In genomic region chr2:197308635-197309368, GRCh38 we compare ENCODE assay signal across 9 cellular contexts. TPM values are rescaled to one million over a fixed set of nuclear protein-coding genes. Genes with fewer than 3 reads are reported as not detected.
DNase-seq lines count a peak whose midpoint lies in the region; ATAC-seq and TF ChIP-seq lines count a peak whose summit lies in the region.
"Had no signal": no experiment of that assay in that cellular context is flagged by ENCODE, and none has a peak within 500 bp of the region (broad histone marks: within the 10 kb centered on the region; RNA-seq: fewer than 3 reads in every experiment).

No MANE protein-coding gene starts in this region.

- no peak overlapping the region for H3K4me2 ChIP-seq in neural progenitor cell
- no peak overlapping the region for H3K4me2 ChIP-seq in neuronal stem cell (ENCODE audit: insufficient read depth, low read length, poor library complexity, severe bottlenecking)

- H3K36me3 Mint-ChIP-seq in CD8-positive, alpha-beta memory T cell, result peaks cover 0 to 19% (median 2%) of the 10 kb centered on the region in 3 donors
- H3K36me3 Mint-ChIP-seq in IgD-negative memory B cell (peaks cover 4% of the 10 kb centered on the region), neural progenitor cell (no peaks in the 10 kb centered on the region)

- ATAC-seq in GM18867 (IDR thresholded peaks at IDR 0.05; ENCODE audit: unreplicated experiment), result no peak

- H3K18ac ChIP-seq in neuronal stem cell (ENCODE audit: low read length), result no peak overlapping the region

- no peak overlapping the region for H4K8ac ChIP-seq in neuronal stem cell (ENCODE audit: low read depth, low read length)

- CTCF ChIA-PET in CD8-positive, alpha-beta memory T cell (lab: Charles Lee), result interaction anchor here (0.6 to 6.4 kb wide), 25 partner anchors 8 to 195 kb away, joined by 3 to 80 read pairs (median 5); no protein-coding TSS in a partner anchor

- H3K79me2 ChIP-seq in neural progenitor cell (ENCODE audit: low read depth), result no peaks in the 10 kb centered on the region

- H3K27ac ChIP-seq in CD8-positive, alpha-beta memory T cell (ENCODE audit: low read depth, low read length), result peak overlapping the region; percentile 79
- H3K27ac ChIP-seq in neural progenitor cell (no peak overlapping the region), neuronal stem cell (replicated peaks; ENCODE audit: low read length) (no peak overlapping the region)

- no peaks in the 10 kb centered on the region for H4K20me1 ChIP-seq in neural progenitor cell (ENCODE audit: low read depth)

- no peaks in the 10 kb centered on the region for H3K9me3 ChIP-seq in CD8-positive, alpha-beta memory T cell (ENCODE audit: low read length)
- H3K9me3 ChIP-seq in neural progenitor cell (ENCODE audit: low read depth) (no peaks in the 10 kb centered on the region), neuronal stem cell (replicated peaks in 1 of 2; ENCODE audit: control insufficient read depth in 2 of 2, insufficient read depth in 1 of 2, low read depth in 1 of 2, low read length in 2 of 2) (no peaks in the 10 kb centered on the region)
- H3K9me3 ChIP-seq: prostate gland had no signal

- peaks cover 58 to 77% (median 71%) of the 10 kb centered on the region in 3 donors for H3K4me1 Mint-ChIP-seq in CD8-positive, alpha-beta memory T cell
- peaks cover 30 to 44% (median 38%) of the 10 kb centered on the region in 3 donors for H3K4me1 Mint-ChIP-seq in IgD-negative memory B cell
- peaks cover 5% of the 10 kb centered on the region for H3K4me1 Mint-ChIP-seq in neural progenitor cell

- H3K4ac ChIP-seq in neuronal stem cell (ENCODE audit: low read length), result no peak overlapping the region

- no peaks in the 10 kb centered on the region for H3K9me3 Mint-ChIP-seq in CD8-positive, alpha-beta memory T cell
- H3K9me3 Mint-ChIP-seq in IgD-negative memory B cell (no peaks in the 10 kb centered on the region), neural progenitor cell (no peaks in the 10 kb centered on the region)

- no peak overlapping the region for H2AK5ac ChIP-seq in neuronal stem cell (ENCODE audit: low read depth, low read length)

- H3K4me3 ChIP-seq in CD8-positive, alpha-beta memory T cell (ENCODE audit: low read length), result peak overlapping the region; percentile 85
- H3K4me3 ChIP-seq in astrocyte of the cerebellum (ENCODE audit: low read depth, low read length), result peak overlapping the region; percentile 72
- H3K4me3 ChIP-seq in neural progenitor cell, result no peak overlapping the region
- H3K4me3 ChIP-seq in neuronal stem cell (ENCODE audit: low read length in 2 of 2), result no peak overlapping the region

- no peak overlapping the region for H4K91ac ChIP-seq in neuronal stem cell (ENCODE audit: low read depth, low read length, poor library complexity)

- in situ Hi-C loops in astrocyte of the cerebellum (cut with HindIII; ENCODE audit: low sequenced_read_pairs), result no loop called here

- H2BK120ac ChIP-seq in neuronal stem cell (ENCODE audit: low read depth, low read length), result no peak overlapping the region

- peak overlapping the region; percentile 95 to 99 (median 96) for H3K27ac Mint-ChIP-seq in CD8-positive, alpha-beta memory T cell
- H3K27ac Mint-ChIP-seq in IgD-negative memory B cell, result peak overlapping the region; percentile 91 to 97 (median 95)
- no peak overlapping the region for H3K27ac Mint-ChIP-seq in neural progenitor cell

- H2BK5ac ChIP-seq in neuronal stem cell (ENCODE audit: low read length), result no peak overlapping the region

- no peak overlapping the region for H2BK15ac ChIP-seq in neuronal stem cell (ENCODE audit: low read length)

- H3K4me1 ChIP-seq in CD8-positive, alpha-beta memory T cell (ENCODE audit: insufficient read depth, low read length), result peaks cover 56% of the 10 kb centered on the region
- H3K4me1 ChIP-seq in neural progenitor cell (peaks cover 6% of the 10 kb centered on the region), neuronal stem cell (ENCODE audit: control insufficient read depth in 2 of 2, insufficient read depth in 1 of 2, low read depth in 1 of 2, low read length in 2 of 2) (peaks cover 0 to 3% of the 10 kb centered on the region in 2 donors)
- H3K4me1 ChIP-seq: prostate gland had no signal

- no peaks in the 10 kb centered on the region for H3K79me1 ChIP-seq in neuronal stem cell (ENCODE audit: low read depth, low read length)

- no peak overlapping the region for H3K23ac ChIP-seq in neuronal stem cell (ENCODE audit: low read depth, low read length, poor library complexity)

- POLR2A ChIA-PET in CD8-positive, alpha-beta memory T cell (lab: Charles Lee), result interaction anchor here (0.6 to 4.8 kb wide), 20 partner anchors 8 to 112 kb away, joined by 3 to 68 read pairs (median 5); no protein-coding TSS in a partner anchor

- TF ChIP-seq CTCF in astrocyte of the cerebellum (IDR thresholded peaks at IDR 0.05; ENCODE audit: low read depth, low read length, missing control alignments) (no peak), neural progenitor cell (IDR thresholded peaks at IDR 0.05) (no peak)

- peak overlapping the region; percentile 84 to 98 (median 96) for H3K4me3 Mint-ChIP-seq in CD8-positive, alpha-beta memory T cell
- H3K4me3 Mint-ChIP-seq in IgD-negative memory B cell (peak overlapping the region; percentile 89 to 99 (median 98)), neural progenitor cell (peak overlapping the region; percentile 94)

- DNase-seq in CD8-positive, alpha-beta memory T cell, result no peak
- DNase-seq in astrocyte of the cerebellum (ENCODE audit: low read depth), result no peak
- DNase-seq in neural progenitor cell (ENCODE audit: low spot score), result no peak
- DNase-seq in COR-L47 (lab: John Stamatoyannopoulos, UW), result no peak
- DNase-seq in amniotic stem cell (lab: John Stamatoyannopoulos, UW), result no peak
- no peak for DNase-seq in neuronal stem cell (ENCODE audit: low spot score)

- no peaks in the 10 kb centered on the region for H3K36me3 ChIP-seq in CD8-positive, alpha-beta memory T cell (ENCODE audit: insufficient read depth, low read length)
- H3K36me3 ChIP-seq in neural progenitor cell (no peaks in the 10 kb centered on the region), neuronal stem cell (replicated peaks in 1 of 2; ENCODE audit: control insufficient read depth in 2 of 2, insufficient read depth in 2 of 2, low read length in 2 of 2) (no peaks in the 10 kb centered on the region)
- H3K36me3 ChIP-seq: prostate gland had no signal

- H2AFZ ChIP-seq in neural progenitor cell (replicated peaks) (no peak overlapping the region), neuronal stem cell (ENCODE audit: low read length) (no peak overlapping the region)

- H3K9ac ChIP-seq in neural progenitor cell (no peak overlapping the region), neuronal stem cell (ENCODE audit: low read depth, low read length, poor library complexity) (no peak overlapping the region)

- no CpG with 5 or more reads among the region's 3 CpGs for WGBS in neuronal stem cell (ENCODE audit: extremely low coverage in 2 of 2, insufficient read length in 2 of 2, insufficient replicate concordance in 1 of 2), 2 donors

- peaks cover 20% of the 10 kb centered on the region for H3F3A ChIP-seq in neural progenitor cell (ENCODE audit: low read depth)

- no peaks in the 10 kb centered on the region for H3K27me3 ChIP-seq in CD8-positive, alpha-beta memory T cell (ENCODE audit: insufficient read depth, low read length, poor library complexity, severe bottlenecking)
- peaks cover 57% of the 10 kb centered on the region for H3K27me3 ChIP-seq in neural progenitor cell
- H3K27me3 ChIP-seq in neuronal stem cell (ENCODE audit: control insufficient read depth in 3 of 3, insufficient read depth in 3 of 3, low read depth in 1 of 3, low read length in 3 of 3), result peaks cover 0 to 70% (median 16%) of the 10 kb centered on the region in 3 experiments

- no peak overlapping the region for H2BK12ac ChIP-seq in neuronal stem cell (ENCODE audit: low read length)

- H3K14ac ChIP-seq in neuronal stem cell (ENCODE audit: low read length), result no peak overlapping the region

- H3K27me3 Mint-ChIP-seq in CD8-positive, alpha-beta memory T cell, result no peaks in the 10 kb centered on the region
- H3K27me3 Mint-ChIP-seq in IgD-negative memory B cell (no peaks in the 10 kb centered on the region), neural progenitor cell (ENCODE audit: insufficient read depth, low read depth) (peaks cover 15% of the 10 kb centered on the region)

RNA-seq across cellular contexts. Expression of gene ANKRD44, which starts 1.8 kb away (rescaled TPM):
- total RNA-seq in CD8-positive, alpha-beta memory T cell, result 100 to 1,000 TPM; 142 to 150 TPM
- polyA plus RNA-seq in CD8-positive, alpha-beta memory T cell, result 90.1 TPM
- polyA plus RNA-seq in IgD-negative memory B cell, result 91.6 TPM
- 2.5 and 3.4 TPM in 2 replicates for total RNA-seq in neural progenitor cell (ENCODE audit: low replicate concordance)
- 0.88 TPM for polyA plus RNA-seq in neuronal stem cell (2013, experiment 1 of 2)
- polyA plus RNA-seq in neuronal stem cell (2013, experiment 2 of 2), result 0.97 TPM

Comparison
In these comparisons a context has a peak if more than half of its experiments do, and no peak if none do; other contexts are left out.
1. H3K4me3 ChIP-seq: peak in CD8-positive, alpha-beta memory T cell (single experiment) and astrocyte of the cerebellum (single experiment); none in neural progenitor cell (single experiment) and neuronal stem cell (0 of 2).
2. RNA of gene ANKRD44, which starts 1.8 kb away (total RNA-seq): 142 to 150 TPM in CD8-positive, alpha-beta memory T cell; 2.5 to 3.4 TPM in neural progenitor cell; every median in the first group is over 10 times any median in the second.
3. Peak in every context shown above with its lines, with median percentiles within 50 percentile points of each other: H3K4me3 Mint-ChIP-seq.